1 cellular context compared by ENCODE assay signal in genomic region chr9:8315211-8315610, GRCh38.
TF ChIP-seq lines count a peak whose summit lies in the region.

No MANE protein-coding gene starts in this region.

TF ChIP-seq in IMR-90, 13 proteins besides CTCF, POLR2A, EP300 and RAD21 (continued from another document):
- TF ChIP-seq CHD1 (IDR thresholded peaks at IDR 0.05; ENCODE audit: low read depth, low read length) = no peak
